30 cellular contexts compared by ENCODE assay signal in the genomic region with DNA sequence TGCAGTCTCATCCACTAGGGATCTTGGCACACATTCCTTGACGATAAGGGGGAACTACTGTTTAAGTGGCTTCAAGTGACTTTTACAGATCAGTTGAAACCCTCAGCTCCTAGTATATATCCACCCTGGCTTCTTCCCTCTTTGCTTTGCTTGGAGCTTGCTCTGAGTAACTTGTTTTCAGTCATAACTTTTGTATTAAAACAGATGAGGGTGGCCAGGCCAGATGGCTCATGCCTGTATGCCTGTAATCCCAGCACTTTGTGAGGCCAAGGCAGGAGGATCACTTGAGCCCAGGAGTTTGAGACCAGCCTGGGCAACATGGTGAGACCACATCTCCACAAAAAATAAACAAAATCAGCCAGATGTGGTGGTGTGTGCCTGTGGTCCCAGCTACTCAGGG. TPM values are rescaled to one million over a fixed set of nuclear protein-coding genes. Genes with fewer than 3 reads are reported as not detected.
A peak's percentile ranks its signal among the peaks of the same experiment; 100 is the strongest.
DNase-seq lines count a peak whose midpoint lies in the region; ATAC-seq, FAIRE-seq and TF ChIP-seq lines count a peak whose summit lies in the region.
"Had no signal": no experiment of that assay in that cellular context is flagged by ENCODE, and none has a peak within 500 bp of the region (broad histone marks: within the 10 kb centered on the region; RNA-seq: fewer than 3 reads in every experiment).

No MANE protein-coding gene starts in this region.

- H3K27me3 Mint-ChIP-seq in osteocyte (ENCODE audit: unreplicated experiment): no peaks in the 10 kb centered on the region
- H3K27me3 Mint-ChIP-seq: natural killer cell treated with Interleukin-12 subunit alpha and Interleukin-12 subunit beta and Interleukin-15 and Interleukin-18, amount 100 ng/mL, for 72 hours had no signal

- DNase-seq in HepG2 (ENCODE audit: low spot score) (no peak), right lobe of liver (no peak), esophagus squamous epithelium (lab: John Stamatoyannopoulos, UW) (no peak), osteocyte (ENCODE audit: extremely low spot score, unreplicated experiment) (no peak), NOMO-1 treated with dmso at 0.1 percent for 144 hours (lab: John Stamatoyannopoulos, UW; ENCODE audit: unreplicated experiment) (no peak), dermis blood vessel endothelial cell (no peak), H7 (no peak)
- DNase-seq: 8988T; activated CD4-positive, CD25-positive, alpha-beta regulatory T cell treated with anti-CD3 and anti-CD28 coated beads, Interleukin-2, amount 50 U/mL, for 72 hours; activated CD8-positive, alpha-beta T cell treated with anti-CD3 and anti-CD28 coated beads for 36 hours; AML-193; anterior cingulate cortex; HCEC 1CT; KBM-7; lower lobe of right lung; NCI-H1417; NCI-H2029 treated with DMSO at 0.1 percent for 48 hours; NCI-H526; Peyer's patch; SIG-M5; spleen; stimulated activated CD4-positive, alpha-beta T cell treated with anti-CD3 and anti-CD28 coated beads, Interleukin-2, amount 100 ng/mL, for 48 hours; substantia nigra; T-cell had no signal

- no peaks in the 10 kb centered on the region for H4K20me1 ChIP-seq in HepG2 (ENCODE audit: insufficient read depth, low read length)

- no peak overlapping the region for H3K4me3 ChIP-seq in HepG2 (replicated peaks in 1 of 3; ENCODE audit: insufficient read depth in 1 of 3, low read depth in 2 of 3, low read length in 3 of 3)
- no peak overlapping the region for H3K4me3 ChIP-seq in right lobe of liver
- H3K4me3 ChIP-seq in esophagus squamous epithelium: no peak overlapping the region
- no peak overlapping the region for H3K4me3 ChIP-seq in H7 (ENCODE audit: insufficient read depth, low read depth, low read length)
- H3K4me3 ChIP-seq: cardiac muscle cell, lower lobe of right lung, mucosa of descending colon, Peyer's patch, spleen had no signal

- H3K36me3 ChIP-seq in HepG2 (replicated peaks in 1 of 2; ENCODE audit: control insufficient read depth in 1 of 2, insufficient read depth in 2 of 2, low read length in 2 of 2) (no peaks in the 10 kb centered on the region), right lobe of liver (no peaks in the 10 kb centered on the region), esophagus squamous epithelium (no peaks in the 10 kb centered on the region), H7 (replicated peaks; ENCODE audit: control insufficient read depth, insufficient read depth, low read length) (no peaks in the 10 kb centered on the region)
- H3K36me3 ChIP-seq: cardiac muscle cell, lower lobe of right lung, Peyer's patch, spleen had no signal

- H3K9me3 ChIP-seq in HepG2 (ENCODE audit: low read length) (no peaks in the 10 kb centered on the region), right lobe of liver (no peaks in the 10 kb centered on the region), esophagus squamous epithelium (no peaks in the 10 kb centered on the region)
- H3K9me3 ChIP-seq: lower lobe of right lung, mucosa of descending colon, Peyer's patch, spleen had no signal

- H3K9me3 Mint-ChIP-seq in osteocyte (ENCODE audit: unreplicated experiment): no peaks in the 10 kb centered on the region
- H3K9me3 Mint-ChIP-seq: activated CD8-positive, alpha-beta T cell treated with anti-CD3 and anti-CD28 coated beads for 36 hours; activated naive CD4-positive, alpha-beta T cell treated with anti-CD3 and anti-CD28 coated beads, Interleukin-2, amount 50 U/mL, for 72 hours; natural killer cell treated with Interleukin-12 subunit alpha and Interleukin-12 subunit beta and Interleukin-15 and Interleukin-18, amount 100 ng/mL, for 72 hours; T-cell had no signal

- TF ChIP-seq RAD21 in HepG2 (CRISPR knock-in tag; IDR thresholded peaks at IDR 0.05): no peak

- H3K27ac ChIP-seq in HepG2 (ENCODE audit: extremely low read length, insufficient read depth, low read length): no peak overlapping the region
- no peak overlapping the region for H3K27ac ChIP-seq in right lobe of liver
- H3K27ac ChIP-seq in esophagus squamous epithelium: peak overlapping the region; percentile 77 to 83 (median 80)
- H3K27ac ChIP-seq: cardiac muscle cell, lower lobe of right lung, spleen had no signal

- no peaks in the 10 kb centered on the region for H3K27me3 ChIP-seq in HepG2 (ENCODE audit: control insufficient read depth in 1 of 2, insufficient read depth in 2 of 2, low read length in 2 of 2)
- H3K27me3 ChIP-seq in right lobe of liver: no peaks in the 10 kb centered on the region
- H3K27me3 ChIP-seq in esophagus squamous epithelium: no peaks in the 10 kb centered on the region
- no peaks in the 10 kb centered on the region for H3K27me3 ChIP-seq in H7 (ENCODE audit: control insufficient read depth, insufficient read depth, low read length)
- H3K27me3 ChIP-seq: cardiac muscle cell, Peyer's patch, spleen had no signal

- 96% methylated on average over 1 of the region's 1 CpG for WGBS in HepG2 (ENCODE audit: low lambda C conversion rate)
- WGBS in right lobe of liver (ENCODE audit: insufficient coverage, low coverage, low lambda C conversion rate, missing lambda C conversion rate): 45% methylated on average over 1 of the region's 1 CpG
- WGBS in esophagus squamous epithelium, 2 donors: 71 to 81% methylated on average over 1 of the region's 1 CpG

- intact Hi-C loops in HepG2 (cut with micrococcal nuclease; ENCODE audit: unreplicated experiment): loop anchor here (2.0 to 5.0 kb wide), 2 partner anchors 147 to 545 kb away; no protein-coding TSS in a partner anchor
- intact Hi-C loops in right lobe of liver (cut with DNase I): no loop called here
- intact Hi-C loops in esophagus squamous epithelium (cut with DNase I): no loop called here

- no TSS peak for BruUV-seq in HepG2 (replicated peaks; lab: Mats Ljungman, UMichigan)

- no peaks in the 10 kb centered on the region for H3K79me2 ChIP-seq in HepG2 (ENCODE audit: insufficient read depth, low read length)

- H2AFZ ChIP-seq in HepG2 (ENCODE audit: low read length): no peak overlapping the region

- no peak for FAIRE-seq in HepG2 (lab: Jason Lieb, UNC)
- FAIRE-seq: TTC549 had no signal

- peaks cover 60% of the 10 kb centered on the region for H3K4me1 Mint-ChIP-seq in osteocyte (ENCODE audit: unreplicated experiment)

- POLR2A ChIA-PET in HepG2 (lab: Yijun Ruan, JAX): interaction anchor here (2.0 kb wide), 1 partner anchor 195 kb away, joined by 6 read pairs; a partner anchor contains a TSS

- H3K4me3 Mint-ChIP-seq in osteocyte (ENCODE audit: unreplicated experiment): no peak overlapping the region
- H3K4me3 Mint-ChIP-seq: activated CD8-positive, alpha-beta T cell treated with anti-CD3 and anti-CD28 coated beads for 36 hours; natural killer cell treated with Interleukin-12 subunit alpha and Interleukin-12 subunit beta and Interleukin-15 and Interleukin-18, amount 100 ng/mL, for 72 hours; T-cell had no signal

- peak overlapping the region; percentile 90 for H3K27ac Mint-ChIP-seq in osteocyte (ENCODE audit: unreplicated experiment)
- H3K27ac Mint-ChIP-seq: activated CD8-positive, alpha-beta T cell treated with anti-CD3 and anti-CD28 coated beads for 36 hours; activated naive CD4-positive, alpha-beta T cell treated with anti-CD3 and anti-CD28 coated beads, Interleukin-2, amount 50 U/mL, for 72 hours had no signal

- TF ChIP-seq CTCF in HepG2 (CRISPR knock-in tag; IDR thresholded peaks at IDR 0.05) (no peak), right lobe of liver (IDR thresholded peaks at IDR 0.05) (no peak), esophagus squamous epithelium (IDR thresholded peaks at IDR 0.05) (no peak), osteocyte (IDR thresholded peaks at IDR 0.05) (no peak)

- peaks cover 40% of the 10 kb centered on the region for H3K4me1 ChIP-seq in HepG2 (ENCODE audit: insufficient read depth, low read length)
- no peaks in the 10 kb centered on the region for H3K4me1 ChIP-seq in right lobe of liver
- peaks cover 0 to 52% (median 28%) of the 10 kb centered on the region in 3 donors for H3K4me1 ChIP-seq in esophagus squamous epithelium

- in situ Hi-C loops in HepG2 (cut with HindIII; ENCODE audit: extremely low pct_ligation_motif_present, low pct_unique_long_range_greater_than_20kb): loop anchor here (5.0 kb wide), 1 partner anchor 367 kb away; no protein-coding TSS in a partner anchor

- H3K4me2 ChIP-seq in HepG2 (ENCODE audit: low read depth, low read length): peak overlapping the region; percentile 95; the same call in 1 of the 2 replicates

- no peaks in the 10 kb centered on the region for H3K36me3 Mint-ChIP-seq in osteocyte (ENCODE audit: unreplicated experiment)
- H3K36me3 Mint-ChIP-seq: activated naive CD4-positive, alpha-beta T cell treated with anti-CD3 and anti-CD28 coated beads, Interleukin-2, amount 50 U/mL, for 72 hours; natural killer cell treated with Interleukin-12 subunit alpha and Interleukin-12 subunit beta and Interleukin-15 and Interleukin-18, amount 100 ng/mL, for 72 hours; T-cell had no signal

- H3K9ac ChIP-seq in HepG2 (ENCODE audit: insufficient read depth, low read depth, low read length): no peak overlapping the region

- TF ChIP-seq POLR2A in HepG2 (IDR thresholded peaks at IDR 0.05; ENCODE audit: insufficient read depth in 1 of 2, low read depth in 2 of 2, low read length in 2 of 2): no peak
- no peak for TF ChIP-seq POLR2A in right lobe of liver (IDR thresholded peaks at IDR 0.05)
- TF ChIP-seq POLR2A in esophagus squamous epithelium (IDR thresholded peaks at IDR 0.05): no peak

- ATAC-seq in HepG2 (no peak), right lobe of liver (no peak), GM21423 (IDR thresholded peaks at IDR 0.05; ENCODE audit: unreplicated experiment) (no peak)
- ATAC-seq: activated CD8-positive, alpha-beta T cell treated with anti-CD3 and anti-CD28 coated beads for 36 hours; activated naive CD4-positive, alpha-beta T cell treated with anti-CD3 and anti-CD28 coated beads, Interleukin-2, amount 50 U/mL, for 72 hours; natural killer cell treated with Interleukin-12 subunit alpha and Interleukin-12 subunit beta and Interleukin-15 and Interleukin-18, amount 100 ng/mL, for 72 hours; T-cell had no signal

- CTCF ChIA-PET in HepG2 (lab: Yijun Ruan, JAX; ENCODE audit: low intra/inter-chr PET ratio, low total read pairs): no interaction called here

- TF ChIP-seq EP300 in HepG2 (IDR thresholded peaks at IDR 0.05; ENCODE audit: low read depth in 2 of 2, low read length in 2 of 2) (no peak), HepG2 (CRISPR knock-in tag; IDR thresholded peaks at IDR 0.05; ENCODE audit: borderline replicate concordance) (no peak)

RNA-seq across cellular contexts. Expression of a gene that starts 42.4 kb away (rescaled TPM):
- total RNA-seq in HepG2 (2016; rRNA removed; fragmentation: Illumina TruSeq; extraction: Trizol) (0.11 and 0.28 TPM in 2 replicates), right lobe of liver (1 to 10 TPM in 1 of 6 experiments, under 1 TPM in 5; 0.11 to 1.0 (median 0.33) TPM), esophagus squamous epithelium (under 1 TPM in 3 of 4 donors, not detected in 1; 0.18 to 0.23 (median 0.19) TPM), osteocyte (not detected in 2 replicates), dermis blood vessel endothelial cell (not detected in 2 replicates)
- 0.09 TPM in 1 of 2 replicates, not detected in the other for total RNA-seq in HepG2 (2016; cell fraction: cytosol; rRNA removed; fragmentation: Illumina TruSeq; extraction: Trizol; ENCODE audit: low read depth)
- 0.15 and 0.24 TPM in 2 replicates for total RNA-seq in HepG2 (2016; cell fraction: insoluble cytoplasmic fraction; rRNA removed; fragmentation: Illumina TruSeq; extraction: Trizol)
- total RNA-seq in HepG2 (2016; cell fraction: membrane; rRNA removed; fragmentation: Illumina TruSeq; extraction: Trizol): 0.06 and 0.10 TPM in 2 replicates
- not detected in 2 replicates for total RNA-seq in HepG2 (2016; cell fraction: nucleus; rRNA removed; fragmentation: Illumina TruSeq; extraction: Trizol)
- polyA plus RNA-seq in HepG2 (2011; rRNA removed): 0.10 and 0.12 TPM in 2 replicates
- 0.05 and 0.12 TPM in 2 replicates for polyA plus RNA-seq in HepG2 (2011; cell fraction: cytosol; rRNA removed)
- polyA plus RNA-seq in HepG2 (2011; cell fraction: nucleus; rRNA removed): 0.05 and 0.09 TPM in 2 replicates
- 0.04 TPM in 1 of 2 replicates, not detected in the other for polyA plus RNA-seq in HepG2 (2012)
- 0.06 TPM in 1 of 2 replicates, not detected in the other for polyA plus RNA-seq in HepG2 (2016; cell fraction: cytosol; fragmentation: Illumina TruSeq; extraction: Trizol; ENCODE audit: low read depth)
- 0.27 and 0.40 TPM in 2 replicates for polyA plus RNA-seq in HepG2 (2016; cell fraction: insoluble cytoplasmic fraction; fragmentation: Illumina TruSeq; extraction: Trizol; ENCODE audit: low read depth)
- not detected in 2 replicates for polyA plus RNA-seq in HepG2 (2016; cell fraction: membrane; fragmentation: Illumina TruSeq; extraction: Trizol; ENCODE audit: low read depth)
- polyA plus RNA-seq in HepG2 (2016; cell fraction: nucleus; fragmentation: Illumina TruSeq; extraction: Trizol; ENCODE audit: insufficient read depth, low read depth): 0.36 TPM in 1 of 2 replicates, not detected in the other
- 0.10 and 0.63 TPM in 2 replicates for polyA minus RNA-seq in HepG2 (2011; rRNA and poly(A)+ RNA removed; ENCODE audit: low replicate concordance)
- polyA minus RNA-seq in HepG2 (2011; cell fraction: cytosol; rRNA and poly(A)+ RNA removed): 0.18 TPM in 1 of 2 replicates, not detected in the other
- polyA minus RNA-seq in HepG2 (2011; cell fraction: nucleus; rRNA and poly(A)+ RNA removed): 0.25 and 0.26 TPM in 2 replicates
- total RNA-seq in H7 (2014; rRNA removed; shearing (Covaris generic)): 24.0 and 54.9 TPM in 2 replicates
- total RNA-seq: cardiac muscle cell had no signal

Comparison
In these comparisons a context has a peak if more than half of its experiments do, and no peak if none do; other contexts are left out.
1. H3K27ac ChIP-seq: peak in esophagus squamous epithelium (4 of 4); none in HepG2 (single experiment) and right lobe of liver (0 of 3).
2. RNA of a gene that starts 42.4 kb away (total RNA-seq): 24.0 to 54.9 TPM in H7; 0.11 to 1.0 TPM in right lobe of liver, 0.18 to 0.23 TPM in esophagus squamous epithelium, 0.06 to 0.28 TPM in HepG2, not detected in osteocyte and not detected in dermis blood vessel endothelial cell; every median in the first group is over 10 times any median in the second.